Comparison of ENCODE assay signal across 19 cellular contexts in the genomic region with DNA sequence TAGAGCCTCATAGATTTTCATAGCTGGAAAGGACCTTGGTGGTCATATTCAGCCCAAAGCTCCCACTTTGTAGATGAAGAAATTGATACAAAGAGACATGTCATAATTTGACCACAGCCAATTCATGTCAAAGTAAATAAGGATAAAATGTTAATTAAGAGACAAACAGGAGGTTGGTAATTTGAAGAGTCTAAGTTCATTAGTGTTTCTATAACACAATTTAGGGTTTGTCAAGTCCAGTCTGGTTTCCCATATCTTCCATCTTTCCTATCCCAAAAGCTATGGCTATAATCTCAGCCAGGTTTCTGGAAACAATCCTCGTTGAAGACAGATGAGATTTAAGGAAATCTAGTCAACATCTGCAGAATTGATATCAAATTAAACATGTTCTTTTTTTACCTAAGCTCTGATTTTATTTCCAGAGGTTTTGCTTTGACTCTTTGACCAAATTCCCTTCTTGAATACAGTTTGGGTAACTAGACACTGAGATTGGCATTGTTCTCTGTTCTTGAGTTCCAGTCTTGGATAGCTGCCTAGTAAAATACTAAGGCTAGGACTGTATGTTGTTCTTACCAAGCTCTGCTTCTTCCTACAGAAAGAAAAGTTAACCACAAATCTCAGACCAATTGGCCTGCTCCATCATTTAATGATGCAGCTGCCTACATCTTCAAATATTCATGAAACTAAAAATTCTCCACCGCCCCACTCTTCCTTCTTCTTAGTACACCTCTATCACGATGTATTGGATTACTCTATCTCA.
"Had no signal": no experiment of that assay in that cellular context is flagged by ENCODE, and none has a peak within 500 bp of the region (broad histone marks: within the 10 kb centered on the region; RNA-seq: fewer than 3 reads in every experiment).

No MANE protein-coding gene starts in this region.

- H3K36me3 ChIP-seq: adrenal gland, brain microvascular endothelial cell, prostate gland, right lobe of liver, transverse colon had no signal

- H3K9me3 ChIP-seq: adrenal gland, prostate gland, right lobe of liver, transverse colon had no signal

- H3K4me3 ChIP-seq: adrenal gland, prostate gland, right lobe of liver, smooth muscle cell, transverse colon had no signal

- H3K4me1 ChIP-seq: adrenal gland, prostate gland, right lobe of liver, transverse colon had no signal

- ATAC-seq: effector memory CD8-positive, alpha-beta T cell; right lobe of liver; T-cell had no signal

- H3K4me2 ChIP-seq: smooth muscle cell had no signal

- DNase-seq: activated CD4-positive, alpha-beta memory T cell treated with anti-CD3 and anti-CD28 coated beads for 36 hours; activated naive CD4-positive, alpha-beta T cell treated with anti-CD3 and anti-CD28 coated beads, Interleukin-2, amount 10 ng/mL, durations not matched to agents 7 days and 5 days; activated T-cell treated with anti-CD3 and anti-CD28 coated beads, Interleukin-2, amount 50 U/mL, for 24 hours; adrenal gland; brain microvascular endothelial cell; cerebellar nuclear complex; effector memory CD8-positive, alpha-beta T cell; glutamatergic neuron; occipital lobe; right lobe of liver; stimulated activated CD4-positive, alpha-beta T cell treated with anti-CD3 and anti-CD28 coated beads, Interleukin-4, amount 100 ng/mL, for 4 hours; stimulated activated CD8-positive, alpha-beta memory T cell treated with anti-CD3 and anti-CD28 coated beads, Interleukin-4, amount 100 ng/mL, for 48 hours; stimulated activated naive CD4-positive, alpha-beta T cell treated with Interleukin-2 at 50 U/mL for 16 hours; substantia nigra; T-cell; T-helper 9 cell; transverse colon had no signal

- H3K27ac ChIP-seq: adrenal gland, brain microvascular endothelial cell, prostate gland, right lobe of liver, transverse colon had no signal

- H3K27me3 ChIP-seq: adrenal gland, brain microvascular endothelial cell, right lobe of liver, transverse colon had no signal
